In genomic region chrX:41922694-41923171, GRCh38 we compare ENCODE assay signal across 8 cellular contexts. TPM values are rescaled to one million over a fixed set of nuclear protein-coding genes. Genes with fewer than 3 reads are reported as not detected.
DNase-seq lines count a peak whose midpoint lies in the region; ATAC-seq lines count a peak whose summit lies in the region.

No MANE protein-coding gene starts in this region.

- peak overlapping the region; percentile 79 for H3K4me3 ChIP-seq in SK-N-MC

- H3K4me1 Mint-ChIP-seq in central memory CD8-positive, alpha-beta T cell, result peaks cover 35% of the 10 kb centered on the region
- H3K4me1 Mint-ChIP-seq in stimulated activated effector memory CD8-positive, alpha-beta T cell treated with anti-CD3 and anti-CD28 coated beads, Interleukin-12 subunit alpha, Interleukin-12 subunit beta, amount 100 ng/mL, for 72 hours, result peaks cover 11% of the 10 kb centered on the region

- peak overlapping the region; percentile 88 for H3K4me3 Mint-ChIP-seq in central memory CD8-positive, alpha-beta T cell
- peak overlapping the region; percentile 92 for H3K4me3 Mint-ChIP-seq in stimulated activated effector memory CD8-positive, alpha-beta T cell treated with anti-CD3 and anti-CD28 coated beads, Interleukin-12 subunit alpha, Interleukin-12 subunit beta, amount 100 ng/mL, for 72 hours

- H3K27me3 Mint-ChIP-seq in central memory CD8-positive, alpha-beta T cell, result no peaks in the 10 kb centered on the region

- H3K9ac ChIP-seq in SK-N-MC (ENCODE audit: insufficient read length), result peak overlapping the region; percentile 53

- H3K9me3 ChIP-seq in SK-N-MC (ENCODE audit: low read depth, low read length), result no peaks in the 10 kb centered on the region

- DNase-seq in stimulated activated CD4-positive, alpha-beta T cell treated with anti-CD3 and anti-CD28 coated beads, Interleukin-12 subunit alpha, Interleukin-12 subunit beta, amount 100 ng/mL, for 4 hours, result peak; percentile 7
- no peak for DNase-seq in stimulated activated CD4-positive, alpha-beta T cell treated with anti-CD3 and anti-CD28 coated beads, Interleukin-1b, Interleukin-23, amount 100 ng/mL, for 48 hours
- DNase-seq in SK-N-MC (ENCODE audit: low read depth, low spot score), result no peak
- no peak for DNase-seq in central memory CD8-positive, alpha-beta T cell (ENCODE audit: low spot score in 2 of 2)
- DNase-seq in left lobe of liver (ENCODE audit: low spot score), result peak; percentile 51
- peak in 1 of 2 donors; percentile 56 for DNase-seq in stimulated activated effector memory CD8-positive, alpha-beta T cell treated with anti-CD3 and anti-CD28 coated beads, Interleukin-12 subunit alpha, Interleukin-12 subunit beta, amount 100 ng/mL, for 72 hours (ENCODE audit: low spot score in 2 of 2)
- DNase-seq in NCI-H446 treated with DMSO at 0.1 percent for 48 hours (lab: John Stamatoyannopoulos, UW), result no peak

- H3K27ac ChIP-seq in SK-N-MC, result no peak overlapping the region

- peaks cover 14% of the 10 kb centered on the region for H3K36me3 Mint-ChIP-seq in central memory CD8-positive, alpha-beta T cell (ENCODE audit: insufficient read depth)
- H3K36me3 Mint-ChIP-seq in stimulated activated effector memory CD8-positive, alpha-beta T cell treated with anti-CD3 and anti-CD28 coated beads, Interleukin-12 subunit alpha, Interleukin-12 subunit beta, amount 100 ng/mL, for 72 hours, result peaks cover 12% of the 10 kb centered on the region

- H3K27ac Mint-ChIP-seq in central memory CD8-positive, alpha-beta T cell (ENCODE audit: low read depth), result peak overlapping the region; percentile 86
- peak overlapping the region; percentile 91 for H3K27ac Mint-ChIP-seq in stimulated activated effector memory CD8-positive, alpha-beta T cell treated with anti-CD3 and anti-CD28 coated beads, Interleukin-12 subunit alpha, Interleukin-12 subunit beta, amount 100 ng/mL, for 72 hours

- H3K36me3 ChIP-seq in SK-N-MC (ENCODE audit: insufficient read depth, low read length), result no peaks in the 10 kb centered on the region

- peak; percentile 34 for ATAC-seq in HG03432 (IDR thresholded peaks at IDR 0.05; ENCODE audit: unreplicated experiment)
- peak; percentile 6 for ATAC-seq in central memory CD8-positive, alpha-beta T cell (replicated peaks; ENCODE audit: extremely low read depth, poor library complexity, severe bottlenecking)
- peak; percentile 5 for ATAC-seq in left lobe of liver
- ATAC-seq in stimulated activated effector memory CD8-positive, alpha-beta T cell treated with anti-CD3 and anti-CD28 coated beads, Interleukin-12 subunit alpha, Interleukin-12 subunit beta, amount 100 ng/mL, for 72 hours, result peak; percentile 14

- no peaks in the 10 kb centered on the region for H3K9me3 Mint-ChIP-seq in central memory CD8-positive, alpha-beta T cell
- H3K9me3 Mint-ChIP-seq in stimulated activated effector memory CD8-positive, alpha-beta T cell treated with anti-CD3 and anti-CD28 coated beads, Interleukin-12 subunit alpha, Interleukin-12 subunit beta, amount 100 ng/mL, for 72 hours, result no peaks in the 10 kb centered on the region

RNA-seq across cellular contexts. Expression of gene CASK, which starts 0.6 kb away (rescaled TPM):
- 13.8 TPM for total RNA-seq in left lobe of liver

Comparison
In these comparisons a context has a peak if more than half of its experiments do, and no peak if none do; other contexts are left out.
1. DNase-seq: peak in stimulated activated CD4-positive, alpha-beta T cell treated with anti-CD3 and anti-CD28 coated beads, Interleukin-12 subunit alpha, Interleukin-12 subunit beta, amount 100 ng/mL, for 4 hours (single experiment) and left lobe of liver (single experiment); none in stimulated activated CD4-positive, alpha-beta T cell treated with anti-CD3 and anti-CD28 coated beads, Interleukin-1b, Interleukin-23, amount 100 ng/mL, for 48 hours (single experiment), SK-N-MC (single experiment), central memory CD8-positive, alpha-beta T cell (0 of 2) and NCI-H446 treated with DMSO at 0.1 percent for 48 hours (single experiment).
2. Peak in every context shown above with its lines, with median percentiles within 50 percentile points of each other: ATAC-seq.